ENCODE assay signal across 8 cellular contexts in genomic region chrX:119222932-119223331, GRCh38.
"Had no signal": no experiment of that assay in that cellular context is flagged by ENCODE, and none has a peak within 500 bp of the region (broad histone marks: within the 10 kb centered on the region; RNA-seq: fewer than 3 reads in every experiment).

No MANE protein-coding gene starts in this region.

- DNase-seq: GM23248, HFFc6, KBM-7 had no signal

- H3K4me1 ChIP-seq: HAP-1 had no signal

- H3K9ac ChIP-seq: GM23248, KMS-11 had no signal

- ATAC-seq: HCT116, HepG2 had no signal

- H3K9me3 ChIP-seq: HAP-1 had no signal

- H3K36me3 ChIP-seq: HAP-1 had no signal

- H3K27ac ChIP-seq: GM23248, HL-60, KMS-11 had no signal

- H2AFZ ChIP-seq: GM23248 had no signal

- H3K4me2 ChIP-seq: KMS-11 had no signal

- H3K4me3 ChIP-seq: GM23248, HAP-1 had no signal
